29 cellular contexts compared by ENCODE assay signal in genomic region chr14:23624830-23625404, GRCh38. TPM values are rescaled to one million over a fixed set of nuclear protein-coding genes. Genes with fewer than 3 reads are reported as not detected.
"Had no signal": no experiment of that assay in that cellular context is flagged by ENCODE, and none has a peak within 500 bp of the region (broad histone marks: within the 10 kb centered on the region; RNA-seq: fewer than 3 reads in every experiment).

No MANE protein-coding gene starts in this region.

- H3K27me3 ChIP-seq: ascending aorta, MG63 had no signal

- H3K27ac ChIP-seq: ascending aorta, KMS-11, PC-9 had no signal

- H3K4me1 ChIP-seq: ascending aorta had no signal

- ATAC-seq: activated CD8-positive, alpha-beta memory T cell treated with anti-CD3 and anti-CD28 coated beads, Interleukin-2, amount 10 ng/mL, durations not matched to agents 7 days and 5 days; T-helper 17 cell had no signal

- DNase-seq: activated B cell treated with CpG ODN at 0.5 μM for 24 hours; activated CD4-positive, alpha-beta T cell treated with anti-CD3 and anti-CD28 coated beads for 1 hour; activated CD4-positive, alpha-beta T cell treated with anti-CD3 and anti-CD28 coated beads, Interleukin-2, amount 10 ng/mL, durations not matched to agents 24 days and 14 days; activated CD4-positive, alpha-beta T cell treated with anti-CD3 and anti-CD28 coated beads, Interleukin-2, amount 50 U/mL, for 48 hours; activated CD8-positive, alpha-beta memory T cell treated with anti-CD3 and anti-CD28 coated beads, Interleukin-2, amount 10 ng/mL, durations not matched to agents 7 days and 5 days; activated effector memory CD4-positive, alpha-beta T cell treated with Interleukin-2 at 50 U/mL for 16 hours; activated naive CD4-positive, alpha-beta T cell; activated T-cell treated with anti-CD3 and anti-CD28 coated beads, Interleukin-2, amount 50 U/mL, for 24 hours; amniotic stem cell; MG63; MV-4-11; NCI-H1092 treated with DMSO at 0.1 percent for 48 hours; NCI-H1417 treated with DMSO at 0.1 percent for 48 hours; NCI-H1694 treated with DMSO at 0.1 percent for 48 hours; NCI-H2029 treated with DMSO at 0.1 percent for 48 hours; NCI-H345; NCI-H510A; NCI-H526 treated with DMSO at 0.1 percent for 48 hours; NCI-H82; PC-9; SIG-M5; T-helper 17 cell; T-helper 9 cell had no signal

- H3K9me3 ChIP-seq: ascending aorta had no signal

- H3K9ac ChIP-seq: KMS-11 had no signal

- H2AFZ ChIP-seq: PC-9 had no signal

- H3K36me3 ChIP-seq: ascending aorta, MG63 had no signal

- H3K27ac Mint-ChIP-seq: activated B cell treated with CpG ODN at 0.5 μM for 24 hours; activated CD4-positive, alpha-beta T cell treated with anti-CD3 and anti-CD28 coated beads, Interleukin-2, amount 10 ng/mL, durations not matched to agents 24 days and 14 days; activated CD8-positive, alpha-beta memory T cell treated with anti-CD3 and anti-CD28 coated beads, Interleukin-2, amount 10 ng/mL, durations not matched to agents 7 days and 5 days; activated naive CD4-positive, alpha-beta T cell treated with anti-CD3 and anti-CD28 coated beads, Interleukin-2, amount 50 U/mL, for 24 hours; activated T-cell treated with anti-CD3 and anti-CD28 coated beads, Interleukin-2, amount 50 U/mL, for 24 hours; activated T-helper 1 cell treated with anti-CD3 and anti-CD28 coated beads, Interleukin-12 subunit alpha, Interleukin-12 subunit beta, Interleukin-2, Interleukin-4 antibody, amounts not matched to agents 30 ng/mL and 10 ng/mL and 1 ng/mL, durations not matched to agents 14 hours and 24 hours and 36 hours; brain; T-helper 17 cell had no signal

- H3K9me3 Mint-ChIP-seq: central memory CD8-positive, alpha-beta T cell had no signal

- H3K36me3 Mint-ChIP-seq: brain had no signal

- H3K4me1 Mint-ChIP-seq: activated B cell treated with CpG ODN at 0.5 μM for 24 hours; activated naive CD4-positive, alpha-beta T cell treated with anti-CD3 and anti-CD28 coated beads, Interleukin-2, amount 50 U/mL, for 24 hours; brain; central memory CD8-positive, alpha-beta T cell; T-helper 17 cell had no signal

- H3K4me3 ChIP-seq: ascending aorta, MG63, PC-9 had no signal

- H3K4me3 Mint-ChIP-seq: activated B cell treated with CpG ODN at 0.5 μM for 24 hours; activated CD4-positive, alpha-beta T cell treated with anti-CD3 and anti-CD28 coated beads, Interleukin-2, amount 10 ng/mL, durations not matched to agents 24 days and 14 days; activated CD8-positive, alpha-beta memory T cell treated with anti-CD3 and anti-CD28 coated beads, Interleukin-2, amount 10 ng/mL, durations not matched to agents 7 days and 5 days; activated naive CD4-positive, alpha-beta T cell treated with anti-CD3 and anti-CD28 coated beads, Interleukin-2, amount 50 U/mL, for 24 hours; activated T-cell treated with anti-CD3 and anti-CD28 coated beads, Interleukin-2, amount 50 U/mL, for 24 hours; activated T-helper 1 cell treated with anti-CD3 and anti-CD28 coated beads, Interleukin-12 subunit alpha, Interleukin-12 subunit beta, Interleukin-2, Interleukin-4 antibody, amounts not matched to agents 30 ng/mL and 10 ng/mL and 1 ng/mL, durations not matched to agents 14 hours and 24 hours and 36 hours; brain; central memory CD8-positive, alpha-beta T cell; T-helper 17 cell had no signal

- H3K4me2 ChIP-seq: KMS-11, PC-9 had no signal

RNA-seq across cellular contexts. Expression of gene DHRS2, which starts 11.2 kb away (rescaled TPM):
- total RNA-seq: activated B cell treated with CpG ODN at 0.5 μM for 24 hours, ascending aorta, T-helper 17 cell had no signal

RNA-seq across cellular contexts. Expression of gene JPH4, which starts 46.3 kb away (rescaled TPM):
- total RNA-seq: activated CD4-positive, alpha-beta T cell treated with anti-CD3 and anti-CD28 coated beads, Interleukin-2, amount 10 ng/mL, durations not matched to agents 24 days and 14 days; activated T-helper 1 cell treated with anti-CD3 and anti-CD28 coated beads, Interleukin-12 subunit alpha, Interleukin-12 subunit beta, Interleukin-2, Interleukin-4 antibody, amounts not matched to agents 30 ng/mL and 10 ng/mL and 1 ng/mL, durations not matched to agents 14 hours and 24 hours and 36 hours; PC-9; T-helper 17 cell had no signal
